ENCODE assay signal across 18 cellular contexts in genomic region chr5:57128325-57128724, GRCh38.
"Had no signal": no experiment of that assay in that cellular context is flagged by ENCODE, and none has a peak within 500 bp of the region (broad histone marks: within the 10 kb centered on the region; RNA-seq: fewer than 3 reads in every experiment).

No MANE protein-coding gene starts in this region.

- H3K79me2 ChIP-seq: parathyroid adenoma had no signal

- ATAC-seq: activated CD4-positive, CD25-positive, alpha-beta regulatory T cell treated with anti-CD3 and anti-CD28 coated beads, Interleukin-2, amount 50 U/mL, for 24 hours; activated T-cell treated with anti-CD3 and anti-CD28 coated beads, Interleukin-2, amount 50 U/mL, for 72 hours; left colon; natural killer cell had no signal

- H3K36me3 ChIP-seq: ascending aorta, breast epithelium, esophagus squamous epithelium, spleen, tibial nerve, vagina had no signal

- H3K9ac ChIP-seq: parathyroid adenoma had no signal

- H3K4me1 ChIP-seq: ascending aorta, breast epithelium, esophagus squamous epithelium, parathyroid adenoma, spleen, tibial nerve, vagina had no signal

- H3K9me3 ChIP-seq: ascending aorta, breast epithelium, esophagus squamous epithelium, vagina had no signal

- H3K27ac ChIP-seq: ascending aorta, breast epithelium, esophagus squamous epithelium, parathyroid adenoma, spleen, tibial nerve, vagina had no signal

- H3K4me3 ChIP-seq: ascending aorta, breast epithelium, esophagus squamous epithelium, lung, spleen, tibial nerve, vagina had no signal

- DNase-seq: activated CD4-positive, alpha-beta T cell treated with anti-CD3 and anti-CD28 coated beads, Interleukin-2, amount 50 U/mL, for 1 hour; activated effector memory CD4-positive, alpha-beta T cell treated with anti-CD3 and anti-CD28 coated beads, Interleukin-2, amount 50 U/mL, for 16 hours; activated naive CD4-positive, alpha-beta T cell treated with anti-CD3 and anti-CD28 coated beads, Interleukin-2, amount 50 U/mL, for 16 hours; activated T-cell treated with anti-CD3 and anti-CD28 coated beads, Interleukin-2, amount 50 U/mL, for 72 hours; cerebellar nuclear complex; effector CD4-positive, alpha-beta T cell; esophagus squamous epithelium; left colon; natural killer cell; spleen; stimulated activated CD4-positive, alpha-beta T cell treated with anti-CD3 and anti-CD28 coated beads, Interleukin-1b, Interleukin-23, amount 100 ng/mL, for 48 hours had no signal

- H3K27me3 ChIP-seq: ascending aorta, breast epithelium, esophagus squamous epithelium, spleen, tibial nerve, vagina had no signal
